In genomic region chr10:63253040-63253439, GRCh38 we compare ENCODE assay signal across 28 cellular contexts.
DNase-seq lines count a peak whose midpoint lies in the region; ATAC-seq, FAIRE-seq and TF ChIP-seq lines count a peak whose summit lies in the region.
"Had no signal": no experiment of that assay in that cellular context is flagged by ENCODE, and none has a peak within 500 bp of the region (broad histone marks: within the 10 kb centered on the region; RNA-seq: fewer than 3 reads in every experiment).

No MANE protein-coding gene starts in this region.

- peaks cover 26% of the 10 kb centered on the region for H3K36me3 Mint-ChIP-seq in T-helper 1 cell treated with Interleukin-12 subunit alpha and Interleukin-12 subunit beta and Interleukin-4 antibody, amounts not matched to agents 30 μg/mL and 1 μg/mL, for 36 hours (ENCODE audit: low read depth)
- H3K36me3 Mint-ChIP-seq in T-helper 17 cell (ENCODE audit: low read depth) = peaks cover 4% of the 10 kb centered on the region
- H3K36me3 Mint-ChIP-seq in progenitor cell of endocrine pancreas (ENCODE audit: insufficient read depth) = peaks cover 17% of the 10 kb centered on the region

- H3K4me3 Mint-ChIP-seq in T-helper 1 cell treated with Interleukin-12 subunit alpha and Interleukin-12 subunit beta and Interleukin-4 antibody, amounts not matched to agents 30 μg/mL and 1 μg/mL, for 36 hours = no peak overlapping the region
- H3K4me3 Mint-ChIP-seq in T-helper 17 cell = no peak overlapping the region
- H3K4me3 Mint-ChIP-seq in progenitor cell of endocrine pancreas (ENCODE audit: low read depth) = no peak overlapping the region
- H3K4me3 Mint-ChIP-seq: activated CD8-positive, alpha-beta T cell treated with anti-CD3 and anti-CD28 coated beads, Interleukin-2, amount 10 ng/mL, durations not matched to agents 7 days and 5 days; dendritic cell treated with granulocyte-macrophage colony-stimulating factor and Interleukin-4, amounts not matched to agents 40 ng/mL and 50 ng/mL, for 4 days; mesothelial cell of epicardium; nephron progenitor cell had no signal

- TF ChIP-seq CTCF in progenitor cell of endocrine pancreas (IDR thresholded peaks at IDR 0.05; ENCODE audit: unreplicated experiment) (no peak), osteoblast (IDR thresholded peaks at IDR 0.05; ENCODE audit: extremely low read depth, low read depth, low read length) (no peak)

- H3K27ac ChIP-seq in osteoblast (ENCODE audit: low read depth, low read length) = no peak overlapping the region
- H3K27ac ChIP-seq: 22Rv1, left lung, thyroid gland had no signal

- no peak for DNase-seq in T-helper 1 cell
- no peak for DNase-seq in GM19239 (ENCODE audit: insufficient read length, low spot score)
- DNase-seq in T-helper 17 cell = no peak
- DNase-seq in progenitor cell of endocrine pancreas (ENCODE audit: low spot score, unreplicated experiment) = no peak
- no peak for DNase-seq in stimulated activated naive CD4-positive, alpha-beta T cell (lab: John Stamatoyannopoulos, UW)
- no peak for DNase-seq in osteoblast (ENCODE audit: insufficient read length, low spot score, missing footprints)
- no peak for DNase-seq in A172 (ENCODE audit: low spot score)
- DNase-seq: activated CD4-positive, CD25-positive, alpha-beta regulatory T cell; activated CD8-positive, alpha-beta T cell treated with anti-CD3 and anti-CD28 coated beads, Interleukin-2, amount 10 ng/mL, durations not matched to agents 7 days and 5 days; activated naive CD4-positive, alpha-beta T cell; activated T-cell treated with anti-CD3 and anti-CD28 coated beads, Interleukin-2, amount 50 U/mL, for 1 hour; anterior cingulate cortex; caudate nucleus; heart right ventricle; Karpas-422; left lung; NCI-H1092; NCI-H446 treated with DMSO at 0.1 percent for 48 hours; nephron progenitor cell; posterior cingulate gyrus; SK-N-SH; T-helper 9 cell; thyroid gland had no signal

- peak overlapping the region; percentile 2 for H3K27ac Mint-ChIP-seq in T-helper 1 cell treated with Interleukin-12 subunit alpha and Interleukin-12 subunit beta and Interleukin-4 antibody, amounts not matched to agents 30 μg/mL and 1 μg/mL, for 36 hours
- H3K27ac Mint-ChIP-seq in T-helper 17 cell = peak overlapping the region; percentile 29
- peak overlapping the region; percentile 59 for H3K27ac Mint-ChIP-seq in progenitor cell of endocrine pancreas
- H3K27ac Mint-ChIP-seq: activated CD8-positive, alpha-beta T cell treated with anti-CD3 and anti-CD28 coated beads, Interleukin-2, amount 10 ng/mL, durations not matched to agents 7 days and 5 days; dendritic cell treated with granulocyte-macrophage colony-stimulating factor and Interleukin-4, amounts not matched to agents 40 ng/mL and 50 ng/mL, for 4 days had no signal

- no peak for ATAC-seq in T-helper 17 cell
- ATAC-seq: activated CD8-positive, alpha-beta T cell treated with anti-CD3 and anti-CD28 coated beads, Interleukin-2, amount 10 ng/mL, durations not matched to agents 7 days and 5 days; left lung had no signal

- FAIRE-seq in GM19239 (lab: Jason Lieb, UNC) = peak; percentile 37
- FAIRE-seq: endothelial cell of umbilical vein had no signal

- peaks cover 8% of the 10 kb centered on the region for H3K4me1 ChIP-seq in osteoblast (ENCODE audit: insufficient read depth, low read length)

- no peak overlapping the region for H2AFZ ChIP-seq in osteoblast (ENCODE audit: low read length)

- H3K9me3 Mint-ChIP-seq in T-helper 1 cell treated with Interleukin-12 subunit alpha and Interleukin-12 subunit beta and Interleukin-4 antibody, amounts not matched to agents 30 μg/mL and 1 μg/mL, for 36 hours = no peaks in the 10 kb centered on the region
- H3K9me3 Mint-ChIP-seq in progenitor cell of endocrine pancreas (ENCODE audit: low read depth) = no peaks in the 10 kb centered on the region
- H3K9me3 Mint-ChIP-seq: dendritic cell treated with granulocyte-macrophage colony-stimulating factor and Interleukin-4, amounts not matched to agents 40 ng/mL and 50 ng/mL, for 4 days; mesothelial cell of epicardium had no signal

- H3K36me3 ChIP-seq in osteoblast (ENCODE audit: insufficient read depth, low read length) = no peaks in the 10 kb centered on the region
- H3K36me3 ChIP-seq: thyroid gland had no signal

- H4K20me1 ChIP-seq in osteoblast (ENCODE audit: insufficient read depth, low read length) = peaks cover 37% of the 10 kb centered on the region

- H3K4me3 ChIP-seq in osteoblast (ENCODE audit: insufficient read depth, low read length) = no peak overlapping the region
- H3K4me3 ChIP-seq: heart right ventricle, left lung, thyroid gland had no signal

- H3K9me3 ChIP-seq in T-helper 17 cell (ENCODE audit: control insufficient read depth, low read length, poor library complexity, severe bottlenecking) (no peaks in the 10 kb centered on the region), osteoblast (ENCODE audit: low read depth, low read length) (no peaks in the 10 kb centered on the region)
- H3K9me3 ChIP-seq: heart right ventricle, left lung, SK-N-SH, thyroid gland had no signal

- peaks cover 35% of the 10 kb centered on the region for H3K4me1 Mint-ChIP-seq in T-helper 1 cell treated with Interleukin-12 subunit alpha and Interleukin-12 subunit beta and Interleukin-4 antibody, amounts not matched to agents 30 μg/mL and 1 μg/mL, for 36 hours (ENCODE audit: low read depth)
- H3K4me1 Mint-ChIP-seq in T-helper 17 cell (peaks cover 35% of the 10 kb centered on the region), progenitor cell of endocrine pancreas (ENCODE audit: low read depth) (peaks cover 11% of the 10 kb centered on the region)

- H3K79me2 ChIP-seq in osteoblast (ENCODE audit: insufficient read depth, low read length) = peaks cover 96% of the 10 kb centered on the region

- no peaks in the 10 kb centered on the region for H3K27me3 Mint-ChIP-seq in T-helper 1 cell treated with Interleukin-12 subunit alpha and Interleukin-12 subunit beta and Interleukin-4 antibody, amounts not matched to agents 30 μg/mL and 1 μg/mL, for 36 hours (ENCODE audit: low read depth)
- H3K27me3 Mint-ChIP-seq in T-helper 17 cell (no peaks in the 10 kb centered on the region), progenitor cell of endocrine pancreas (no peaks in the 10 kb centered on the region)
- H3K27me3 Mint-ChIP-seq: dendritic cell treated with granulocyte-macrophage colony-stimulating factor and Interleukin-4, amounts not matched to agents 40 ng/mL and 50 ng/mL, for 4 days had no signal

- H3K27me3 ChIP-seq in osteoblast (ENCODE audit: insufficient read depth, low read length) = no peaks in the 10 kb centered on the region
- H3K27me3 ChIP-seq: heart right ventricle, left lung, thyroid gland had no signal

- no peak overlapping the region for H3K4me2 ChIP-seq in osteoblast (ENCODE audit: insufficient read depth, low read length)
- H3K4me2 ChIP-seq: SK-N-SH had no signal

Comparison
In these comparisons a context has a peak if more than half of its experiments do, and no peak if none do; other contexts are left out.
1. H3K27ac Mint-ChIP-seq: peak in every context shown above with its lines; median percentile 59 in progenitor cell of endocrine pancreas; 29 in T-helper 17 cell; 2 in T-helper 1 cell treated with Interleukin-12 subunit alpha and Interleukin-12 subunit beta and Interleukin-4 antibody, amounts not matched to agents 30 μg/mL and 1 μg/mL, for 36 hours.